9 cellular contexts compared by ENCODE assay signal in genomic region chr12:108337235-108338223, GRCh38. TPM values are rescaled to one million over a fixed set of nuclear protein-coding genes. Genes with fewer than 3 reads are reported as not detected.
DNase-seq lines count a peak whose midpoint lies in the region; ATAC-seq and TF ChIP-seq lines count a peak whose summit lies in the region.
"Had no signal": no experiment of that assay in that cellular context is flagged by ENCODE, and none has a peak within 500 bp of the region (broad histone marks: within the 10 kb centered on the region; RNA-seq: fewer than 3 reads in every experiment).

No MANE protein-coding gene starts in this region.

- peak; percentile 62 for TF ChIP-seq CTCF in WTC11 (IDR thresholded peaks at IDR 0.05)
- TF ChIP-seq CTCF in hepatocyte (IDR thresholded peaks at IDR 0.05; ENCODE audit: poor library complexity) = peak; percentile 24
- TF ChIP-seq CTCF in testis (IDR thresholded peaks at IDR 0.05) = peak; percentile 17 to 55 (median 35)

- intact Hi-C loops in testis (cut with DNase I; ENCODE audit: low total_unique reads) = no loop called here

- H3K4me3 Mint-ChIP-seq in WTC11 = no peak overlapping the region
- no peak overlapping the region for H3K4me3 Mint-ChIP-seq in T-helper 2 cell treated with Interferon-gamma antibody and Interleukin-4, amounts not matched to agents 5 μg/mL and 100 μg/mL, for 36 hours

- CTCF ChIA-PET in WTC11 (lab: Charles Lee) = interaction anchor here (0.5 to 1.0 kb wide), 2 partner anchors 143 to 268 kb away, joined by 3 read pairs; no protein-coding TSS in a partner anchor

- no peak overlapping the region for H3K27ac Mint-ChIP-seq in WTC11
- H3K27ac Mint-ChIP-seq in T-helper 2 cell treated with Interferon-gamma antibody and Interleukin-4, amounts not matched to agents 5 μg/mL and 100 μg/mL, for 36 hours = no peak overlapping the region

- DNase-seq in EH (ENCODE audit: low read depth) (peak; percentile 23), WTC11 (ENCODE audit: low spot score) (peak; percentile 35), hepatocyte (ENCODE audit: low spot score) (peak; percentile 24), testis (peak; percentile 26), amniotic stem cell (lab: John Stamatoyannopoulos, UW) (no peak)
- DNase-seq in T-helper 2 cell treated with Interferon-gamma antibody and Interleukin-4, amounts not matched to agents 5 μg/mL and 100 μg/mL, for 36 hours (ENCODE audit: low spot score) = no peak

- WGBS in hepatocyte (ENCODE audit: low lambda C conversion rate, missing lambda C conversion rate) = 65% methylated on average over 9 of the region's 9 CpGs
- 63% methylated on average over 9 of the region's 9 CpGs for WGBS in testis, 2 donors

- no peak overlapping the region for H2AFZ ChIP-seq in hepatocyte

- H3K27ac ChIP-seq in hepatocyte (no peak overlapping the region), testis (peak overlapping the region; percentile 10 to 62)

- H3K36me3 ChIP-seq in hepatocyte (replicated peaks; ENCODE audit: insufficient read depth, low read depth) (no peaks in the 10 kb centered on the region), testis (ENCODE audit: low read depth, missing control alignments) (no peaks in the 10 kb centered on the region)

- H3K27me3 Mint-ChIP-seq in WTC11 (ENCODE audit: low read depth) = no peaks in the 10 kb centered on the region
- H3K27me3 Mint-ChIP-seq in T-helper 2 cell treated with Interferon-gamma antibody and Interleukin-4, amounts not matched to agents 5 μg/mL and 100 μg/mL, for 36 hours (ENCODE audit: low read depth) = peaks cover 33% of the 10 kb centered on the region

- no peaks in the 10 kb centered on the region for H3K79me2 ChIP-seq in hepatocyte

- no peak overlapping the region for H3K4me3 ChIP-seq in hepatocyte
- peak overlapping the region; percentile 2 to 50 for H3K4me3 ChIP-seq in testis

- no peaks in the 10 kb centered on the region for H3K9me2 ChIP-seq in hepatocyte (replicated peaks; ENCODE audit: insufficient read depth)

- H3K9me3 ChIP-seq in hepatocyte (ENCODE audit: low read depth) (no peaks in the 10 kb centered on the region), testis (no peaks in the 10 kb centered on the region)

- ATAC-seq in HG03460 (IDR thresholded peaks at IDR 0.05; ENCODE audit: unreplicated experiment) (peak; percentile 43), WTC11 (peak; percentile 87), GM18511 (IDR thresholded peaks at IDR 0.05; ENCODE audit: unreplicated experiment) (no peak)

- H3K9me3 Mint-ChIP-seq in WTC11 = peaks cover 6% of the 10 kb centered on the region; the same call in 1 of the 2 replicates
- no peaks in the 10 kb centered on the region for H3K9me3 Mint-ChIP-seq in T-helper 2 cell treated with Interferon-gamma antibody and Interleukin-4, amounts not matched to agents 5 μg/mL and 100 μg/mL, for 36 hours
- H3K9me3 Mint-ChIP-seq: T-cell had no signal

- H3K27me3 ChIP-seq in hepatocyte (peaks cover 26% of the 10 kb centered on the region), testis (no peaks in the 10 kb centered on the region)

- POLR2A ChIA-PET in WTC11 (lab: Charles Lee) = no interaction called here

- H4K20me1 ChIP-seq in hepatocyte (ENCODE audit: insufficient read depth, poor library complexity, severe bottlenecking) = no peaks in the 10 kb centered on the region

- no peak for TF ChIP-seq POLR2A in testis (IDR thresholded peaks at IDR 0.05)

- no peak overlapping the region for H3K4me2 ChIP-seq in hepatocyte

- peaks cover 31% of the 10 kb centered on the region for H3K4me1 Mint-ChIP-seq in WTC11
- no peaks in the 10 kb centered on the region for H3K4me1 Mint-ChIP-seq in T-helper 2 cell treated with Interferon-gamma antibody and Interleukin-4, amounts not matched to agents 5 μg/mL and 100 μg/mL, for 36 hours (ENCODE audit: low read depth)

- no peaks in the 10 kb centered on the region for H3K36me3 Mint-ChIP-seq in WTC11
- H3K36me3 Mint-ChIP-seq in T-helper 2 cell treated with Interferon-gamma antibody and Interleukin-4, amounts not matched to agents 5 μg/mL and 100 μg/mL, for 36 hours (ENCODE audit: low read depth) = no peaks in the 10 kb centered on the region
- H3K36me3 Mint-ChIP-seq: T-cell had no signal

- H3K4me1 ChIP-seq in hepatocyte (ENCODE audit: insufficient read depth) = no peaks in the 10 kb centered on the region
- H3K4me1 ChIP-seq in testis = peaks cover 2% of the 10 kb centered on the region

TF ChIP-seq in WTC11, 78 proteins besides CTCF, POLR2A, EP300 and RAD21:
- TF ChIP-seq GTF2I (CRISPR knock-in tag; conservative IDR thresholded peaks at IDR 0.05) (0 out of 2 replicates have a peak, but pooled peaks have one; percentile 9), TP53 (CRISPR knock-in tag; IDR thresholded peaks at IDR 0.05) (no peak), FOXP1 (CRISPR knock-in tag; IDR thresholded peaks at IDR 0.05; ENCODE audit: borderline replicate concordance) (no peak)

RNA-seq across cellular contexts. Expression of gene CMKLR1, which starts 1.6 kb away (rescaled TPM):
- total RNA-seq in WTC11 (2021) = 1.4 to 1.9 TPM (median 1.6 TPM) in 3 replicates
- 1.4 and 2.2 TPM in 2 replicates for total RNA-seq in hepatocyte
- 1.5 and 3.1 TPM in 2 replicates for polyA plus RNA-seq in hepatocyte
- 1 to 10 TPM; 2.4 to 4.8 TPM for total RNA-seq in testis
- polyA plus RNA-seq in testis (ENCODE audit: insufficient read depth, low read depth, low replicate concordance) = 9.5 TPM

Comparison
In these comparisons a context has a peak if more than half of its experiments do, and no peak if none do; other contexts are left out.
1. DNase-seq: peak in EH (single experiment), WTC11 (single experiment), hepatocyte (single experiment) and testis (single experiment); none in amniotic stem cell (single experiment) and T-helper 2 cell treated with Interferon-gamma antibody and Interleukin-4, amounts not matched to agents 5 μg/mL and 100 μg/mL, for 36 hours (single experiment).
2. Peak in every context shown above with its lines, with median percentiles within 50 percentile points of each other: CTCF ChIP-seq.